12 cellular contexts compared by ENCODE assay signal in the genomic region with DNA sequence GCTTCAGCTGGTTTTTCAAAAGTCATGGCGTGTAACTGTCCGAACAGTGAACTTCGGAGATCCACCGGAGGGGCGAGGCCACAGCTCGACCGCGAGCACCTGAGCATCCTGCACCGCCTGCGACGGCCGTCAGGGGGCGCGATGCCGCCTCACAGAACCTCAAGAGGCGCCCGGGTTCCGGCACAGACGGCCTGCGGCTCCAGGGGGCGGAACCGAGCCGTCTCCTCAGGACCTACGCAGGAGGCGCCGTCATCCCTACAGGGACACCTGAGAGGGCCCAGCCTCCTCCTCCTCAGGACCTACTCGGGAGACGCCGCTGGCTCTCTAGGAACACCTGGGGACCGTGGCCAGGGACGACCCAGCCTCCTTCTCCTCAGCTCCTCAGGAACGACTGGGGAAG. TPM values are rescaled to one million over a fixed set of nuclear protein-coding genes. Genes with fewer than 3 reads are reported as not detected.
A peak's percentile ranks its signal among the peaks of the same experiment; 100 is the strongest.
DNase-seq lines count a peak whose midpoint lies in the region; ATAC-seq and TF ChIP-seq lines count a peak whose summit lies in the region.
"Not testable (repeated sequence)": the region's sequence is repeated elsewhere in the genome, so short reads cannot be mapped to it uniquely, and the experiment has no call there.
"Had no signal": no experiment of that assay in that cellular context is flagged by ENCODE, and none has a peak within 500 bp of the region (broad histone marks: within the 10 kb centered on the region; RNA-seq: fewer than 3 reads in every experiment).

No MANE protein-coding gene starts in this region.

- WGBS in body of pancreas, 2 donors = 28% methylated on average over 19 of the region's 32 CpGs; no CpG with 5 or more reads in 1 of the 2 donors

- not testable (repeated sequence) for H3K9ac ChIP-seq in OCI-LY1 (ENCODE audit: low read length)

- not testable (repeated sequence) for H3K4me1 Mint-ChIP-seq in activated CD8-positive, alpha-beta memory T cell treated with anti-CD3 and anti-CD28 coated beads, Interleukin-2, amount 10 ng/mL, durations not matched to agents 7 days and 5 days; neural crest cell

- H3K36me3 Mint-ChIP-seq in activated CD8-positive, alpha-beta memory T cell treated with anti-CD3 and anti-CD28 coated beads, Interleukin-2, amount 10 ng/mL, durations not matched to agents 7 days and 5 days; neural crest cell (ENCODE audit: low read depth): not testable (repeated sequence)

- H3K9me3 Mint-ChIP-seq in activated CD8-positive, alpha-beta memory T cell treated with anti-CD3 and anti-CD28 coated beads, Interleukin-2, amount 10 ng/mL, durations not matched to agents 7 days and 5 days (ENCODE audit: low read depth); neural crest cell: not testable (repeated sequence)

- H3K4me1 ChIP-seq in BE2C; OCI-LY1 (ENCODE audit: insufficient read depth, low read length, severe bottlenecking); body of pancreas: not testable (repeated sequence)

- H4K20me1 ChIP-seq in OCI-LY1 (ENCODE audit: insufficient read depth, low read length) = not testable (repeated sequence)

- H3K9me2 ChIP-seq in OCI-LY1 (ENCODE audit: low read depth, low read length) = not testable (repeated sequence)

- H3K27me3 Mint-ChIP-seq in activated CD8-positive, alpha-beta memory T cell treated with anti-CD3 and anti-CD28 coated beads, Interleukin-2, amount 10 ng/mL, durations not matched to agents 7 days and 5 days = peaks cover 11% of the 10 kb centered on the region
- H3K27me3 Mint-ChIP-seq in neural crest cell (ENCODE audit: low read depth) = peaks cover 29% of the 10 kb centered on the region

- H3K4me3 ChIP-seq in BE2C (ENCODE audit: low read depth, low read length); body of pancreas: not testable (repeated sequence)
- H3K4me3 ChIP-seq in OCI-LY1 (ENCODE audit: low read depth, low read length, poor library complexity, severe bottlenecking) (peak overlapping the region; percentile 55), iPS-11a (ENCODE audit: low read depth, low read length) (peak overlapping the region; percentile 27)

- H3K9me3 ChIP-seq in BE2C; OCI-LY1 (ENCODE audit: low read length); body of pancreas: not testable (repeated sequence)

- not testable (repeated sequence) for H3K27ac ChIP-seq in OCI-LY1 (ENCODE audit: low read depth, low read length, poor library complexity, severe bottlenecking)
- peak overlapping the region in 2 of 4 donors; percentile 25 to 57 for H3K27ac ChIP-seq in body of pancreas

- TF ChIP-seq CTCF in BE2C (IDR thresholded peaks at IDR 0.05; ENCODE audit: low read depth, low read length) = not testable (repeated sequence)
- peak; percentile 33 for TF ChIP-seq CTCF in OCI-LY1 (IDR thresholded peaks at IDR 0.05; ENCODE audit: low read length)
- TF ChIP-seq CTCF in body of pancreas (IDR thresholded peaks at IDR 0.05) = peak in 5 of 7 experiments; percentile 22 to 53 (median 24)
- TF ChIP-seq CTCF in neural crest cell (conservative IDR thresholded peaks at IDR 0.05) = peak; percentile 75

- not testable (repeated sequence) for H3F3A ChIP-seq in OCI-LY1 (ENCODE audit: insufficient read depth, low read length)

- DNase-seq in BE2C (peak; percentile 24), body of pancreas (peak; percentile 32 to 84 (median 65)), neural crest cell (ENCODE audit: low read depth, low spot score) (peak; percentile 51)
- peak; percentile 79 for DNase-seq in activated CD8-positive, alpha-beta memory T cell treated with anti-CD3 and anti-CD28 coated beads, Interleukin-2, amount 10 ng/mL, durations not matched to agents 7 days and 5 days
- peak; percentile 5 for DNase-seq in stimulated activated CD8-positive, alpha-beta memory T cell treated with anti-CD3 and anti-CD28 coated beads, Interleukin-12 subunit alpha, Interleukin-12 subunit beta, amount 100 ng/mL, for 1 hour (ENCODE audit: low read depth)

- ATAC-seq in GM21529 (IDR thresholded peaks at IDR 0.05; ENCODE audit: unreplicated experiment) (peak; percentile 88), body of pancreas (peak; percentile 87)
- peak; percentile 96 for ATAC-seq in activated CD8-positive, alpha-beta memory T cell treated with anti-CD3 and anti-CD28 coated beads, Interleukin-2, amount 10 ng/mL, durations not matched to agents 7 days and 5 days

- H3K4me3 Mint-ChIP-seq in activated CD8-positive, alpha-beta memory T cell treated with anti-CD3 and anti-CD28 coated beads, Interleukin-2, amount 10 ng/mL, durations not matched to agents 7 days and 5 days; neural crest cell: not testable (repeated sequence)

- H2AFZ ChIP-seq in OCI-LY1 (ENCODE audit: low read length) = not testable (repeated sequence)

- not testable (repeated sequence) for H3K27ac Mint-ChIP-seq in activated CD8-positive, alpha-beta memory T cell treated with anti-CD3 and anti-CD28 coated beads, Interleukin-2, amount 10 ng/mL, durations not matched to agents 7 days and 5 days; neural crest cell (ENCODE audit: unreplicated experiment)

- intact Hi-C loops in body of pancreas (cut with DNase I) = not testable (repeated sequence)

- not testable (repeated sequence) for TF ChIP-seq POLR2A in body of pancreas (IDR thresholded peaks at IDR 0.05)

- not testable (repeated sequence) for H3K27me3 ChIP-seq in BE2C; OCI-LY1 (ENCODE audit: insufficient read depth, low read length); body of pancreas

- peak overlapping the region; percentile 48; the same call in 1 of the 2 replicates for H3K4me2 ChIP-seq in OCI-LY1 (ENCODE audit: low read length)

- CTCF ChIA-PET in activated CD8-positive, alpha-beta memory T cell treated with anti-CD3 and anti-CD28 coated beads, Interleukin-2, amount 10 ng/mL, durations not matched to agents 7 days and 5 days (lab: Charles Lee) = not testable (repeated sequence)

- H3K36me3 ChIP-seq in BE2C; OCI-LY1 (ENCODE audit: insufficient read depth, low read length); body of pancreas (replicated peaks in 1 of 2; ENCODE audit: insufficient read depth in 1 of 2, low read depth in 2 of 2): not testable (repeated sequence)

- not testable (repeated sequence) for H3K79me2 ChIP-seq in OCI-LY1 (ENCODE audit: insufficient read depth, low read length)

RNA-seq across cellular contexts. Expression of a gene that starts 29.1 kb away (rescaled TPM):
- polyA plus RNA-seq in BE2C (2012; ENCODE audit: insufficient read depth, insufficient read length, low read depth) = not detected
- not detected for total RNA-seq in activated CD8-positive, alpha-beta memory T cell treated with anti-CD3 and anti-CD28 coated beads, Interleukin-2, amount 10 ng/mL, durations not matched to agents 7 days and 5 days
- total RNA-seq in body of pancreas (not detected), neural crest cell (not detected in 2 replicates)
- total RNA-seq: H4, M059J, pulmonary artery endothelial cell, suprapubic skin had no signal

Comparison
In these comparisons a context has a peak if more than half of its experiments do, and no peak if none do; other contexts are left out.
1. DNase-seq: peak in every context shown above with its lines; median percentile 79 in activated CD8-positive, alpha-beta memory T cell treated with anti-CD3 and anti-CD28 coated beads, Interleukin-2, amount 10 ng/mL, durations not matched to agents 7 days and 5 days; 65 in body of pancreas; 51 in neural crest cell; 24 in BE2C; 5 in stimulated activated CD8-positive, alpha-beta memory T cell treated with anti-CD3 and anti-CD28 coated beads, Interleukin-12 subunit alpha, Interleukin-12 subunit beta, amount 100 ng/mL, for 1 hour.